8 cellular contexts compared by ENCODE assay signal in genomic region chr14:49992901-49993335, GRCh38.
A peak's percentile ranks its signal among the peaks of the same experiment; 100 is the strongest.
DNase-seq lines count a peak whose midpoint lies in the region; ATAC-seq, FAIRE-seq and TF ChIP-seq lines count a peak whose summit lies in the region.

No MANE protein-coding gene starts in this region.

- peak overlapping the region; percentile 1 to 66; a peak in 3 of 4 replicates for H4K8ac ChIP-seq in IMR-90 (ENCODE audit: low read depth in 2 of 2, low read length in 2 of 2)

- H4K20me1 ChIP-seq in IMR-90 (ENCODE audit: insufficient read depth, low read length), result no peaks in the 10 kb centered on the region

- no peak for TF ChIP-seq CTCF in IMR-90 (conservative IDR thresholded peaks at IDR 0.05; ENCODE audit: low read depth, low read length)
- no peak for TF ChIP-seq CTCF in fibroblast of pulmonary artery (IDR thresholded peaks at IDR 0.05; ENCODE audit: low read length, missing control alignments)
- TF ChIP-seq CTCF in esophagus squamous epithelium (IDR thresholded peaks at IDR 0.05), result no peak

- peak overlapping the region; percentile 74 for H2BK5ac ChIP-seq in IMR-90 (ENCODE audit: low read depth, low read length, poor library complexity, severe bottlenecking)

- peak overlapping the region; percentile 27; the same call in 1 of the 2 replicates for H4K91ac ChIP-seq in IMR-90 (ENCODE audit: insufficient read depth, low read depth, low read length)

- H3K27ac ChIP-seq in IMR-90 (ENCODE audit: insufficient read depth, low read length) (peak overlapping the region; percentile 55; the same call in 1 of the 2 replicates), esophagus squamous epithelium (no peak overlapping the region)

- H3K9me3 ChIP-seq in IMR-90 (ENCODE audit: control insufficient read depth, insufficient read depth, low read length) (no peaks in the 10 kb centered on the region), esophagus squamous epithelium (no peaks in the 10 kb centered on the region)

- no peak for TF ChIP-seq POLR2A in IMR-90 (IDR thresholded peaks at IDR 0.05; ENCODE audit: low read depth, low read length)
- no peak for TF ChIP-seq POLR2A in esophagus squamous epithelium (IDR thresholded peaks at IDR 0.05)

- H3K4me1 ChIP-seq in IMR-90 (ENCODE audit: control insufficient read depth, insufficient read depth, low read length), result peaks cover 18% of the 10 kb centered on the region
- H3K4me1 ChIP-seq in esophagus squamous epithelium, result peaks cover 0 to 4% (median 0%) of the 10 kb centered on the region in 3 donors

- no peaks in the 10 kb centered on the region for H3K27me3 ChIP-seq in IMR-90 (ENCODE audit: control insufficient read depth, insufficient read depth, low read length)
- no peaks in the 10 kb centered on the region for H3K27me3 ChIP-seq in esophagus squamous epithelium

- DNase-seq in GM18507 (ENCODE audit: extremely low spot score, insufficient read length, low read depth) (no peak), IMR-90 (peak; percentile 91), fibroblast of pulmonary artery (ENCODE audit: low read depth) (peak; percentile 58), esophagus squamous epithelium (lab: John Stamatoyannopoulos, UW) (no peak), NCI-H146 (lab: John Stamatoyannopoulos, UW) (no peak), mesenteric fat pad (ENCODE audit: low spot score) (no peak)
- DNase-seq in effector CD8-positive, alpha-beta T cell (lab: John Stamatoyannopoulos, UW), result no peak

- peak overlapping the region; percentile 15 for H2AFZ ChIP-seq in IMR-90 (replicated peaks; ENCODE audit: low read length, poor library complexity)

- H3K4me3 ChIP-seq in IMR-90 (ENCODE audit: insufficient read depth, low read depth, low read length) (no peak overlapping the region), fibroblast of pulmonary artery (replicated peaks; ENCODE audit: low read depth, low read length) (no peak overlapping the region), esophagus squamous epithelium (no peak overlapping the region)

- intact Hi-C loops in IMR-90 (cut with micrococcal nuclease), result no loop called here
- intact Hi-C loops in esophagus squamous epithelium (cut with DNase I), result loop anchor here (10.0 kb wide), 1 partner anchor 118 kb away; no protein-coding TSS in a partner anchor

- POLR2A ChIA-PET in IMR-90 (lab: Charles Lee; ENCODE audit: unreplicated experiment), result interaction anchor here (1.0 kb wide), 1 partner anchor 130 kb away, joined by 3 read pairs; no protein-coding TSS in a partner anchor

- H3K18ac ChIP-seq in IMR-90 (ENCODE audit: low read depth, low read length), result peak overlapping the region; percentile 33; the same call in 1 of the 2 replicates

- H3K23ac ChIP-seq in IMR-90 (ENCODE audit: low read depth, low read length), result peak overlapping the region; percentile 8

- H3K79me1 ChIP-seq in IMR-90 (ENCODE audit: low read depth in 1 of 2, low read length in 2 of 2), result peaks cover 0 to 6% of the 10 kb centered on the region in 2 experiments; a peak in 2 of 4 replicates

- peak; percentile 91 for FAIRE-seq in GM18507 (lab: Jason Lieb, UNC)

- peak overlapping the region; percentile 17; the same call in 2 of the 3 replicates for H2BK15ac ChIP-seq in IMR-90 (ENCODE audit: low read depth, low read length)

- peak; percentile 91 for ATAC-seq in GM21576 (IDR thresholded peaks at IDR 0.05; ENCODE audit: unreplicated experiment)
- peak; percentile 64 for ATAC-seq in IMR-90 (ENCODE audit: low read depth)

- peak overlapping the region; percentile 35; the same call in 1 of the 2 replicates for H2BK20ac ChIP-seq in IMR-90 (ENCODE audit: low read depth, low read length)

- H3K9me1 ChIP-seq in IMR-90 (ENCODE audit: insufficient read depth, low read length), result peaks cover 31% of the 10 kb centered on the region

- no peak overlapping the region for H3K56ac ChIP-seq in IMR-90 (ENCODE audit: extremely low read depth, insufficient read depth, low read length)

- in situ Hi-C loops in IMR-90 (cut with MboI; ENCODE audit: low sequenced_read_pairs), result no loop called here

- peak; percentile 10; the same call in 1 of the 2 replicates for TF ChIP-seq RAD21 in IMR-90 (IDR thresholded peaks at IDR 0.05; ENCODE audit: low read length)

- H3K14ac ChIP-seq in IMR-90 (replicated peaks; ENCODE audit: low read depth, low read length), result peak overlapping the region; percentile 6; the same call in 1 of the 2 replicates

- CTCF ChIA-PET in IMR-90 (lab: Yijun Ruan, JAX), result interaction anchor here (0.6 to 0.8 kb wide), 2 partner anchors 128 to 130 kb away, joined by 3 read pairs; no protein-coding TSS in a partner anchor

- dilution Hi-C loops in IMR-90 (cut with HindIII; ENCODE audit: low sequenced_read_pairs, unreplicated experiment), result loop anchor here (25.0 kb wide), 1 partner anchor 131 kb away; the partner anchor contains the start of gene NEMF

- peak overlapping the region; percentile 64 for H2BK120ac ChIP-seq in IMR-90 (ENCODE audit: low read depth, low read length)

- no peak overlapping the region for H2AK9ac ChIP-seq in IMR-90 (replicated peaks; ENCODE audit: low read depth, low read length, poor library complexity)

- no peaks in the 10 kb centered on the region for H3K36me3 ChIP-seq in IMR-90 (ENCODE audit: control insufficient read depth, insufficient read depth, low read length)
- H3K36me3 ChIP-seq in esophagus squamous epithelium, result no peaks in the 10 kb centered on the region

- peak overlapping the region; percentile 43 for H3K4ac ChIP-seq in IMR-90 (ENCODE audit: low read depth, low read length)

- no peak overlapping the region for H3K4me2 ChIP-seq in IMR-90 (ENCODE audit: low read depth, low read length)

- H2AK5ac ChIP-seq in IMR-90 (ENCODE audit: low read depth, low read length), result peak overlapping the region; percentile 87; the same call in 1 of the 2 replicates

- WGBS in IMR-90 (ENCODE audit: extremely low coverage in 2 of 2, insufficient read length in 1 of 2), 2 experiments, result 100% methylated on average over 1 of the region's 7 CpGs; no CpG with 5 or more reads in 1 of the 2 experiments
- 60 to 63% methylated on average over 7 of the region's 7 CpGs for WGBS in esophagus squamous epithelium, 2 donors

- H3K9ac ChIP-seq in IMR-90 (ENCODE audit: low read depth, low read length), result peak overlapping the region; percentile 0; the same call in 1 of the 2 replicates

- peak overlapping the region; percentile 76 for H4K5ac ChIP-seq in IMR-90 (ENCODE audit: low read depth, low read length)

- no TSS peak for BruUV-seq in IMR-90 (replicated peaks; lab: Mats Ljungman, UMichigan)

TF ChIP-seq in IMR-90, 13 proteins besides CTCF, POLR2A, EP300 and RAD21:
- TF ChIP-seq MXI1 (IDR thresholded peaks at IDR 0.05; ENCODE audit: borderline replicate concordance, low read depth, low read length) (no peak), SMC3 (IDR thresholded peaks at IDR 0.05; ENCODE audit: low read depth, low read length) (0 out of 2 replicates have a peak, but pooled peaks have one; percentile 7), FOS (IDR thresholded peaks at IDR 0.05; ENCODE audit: low read depth, low read length) (peak; percentile 37; the same call in 1 of the 2 replicates), USF2 (IDR thresholded peaks at IDR 0.05; ENCODE audit: low read depth, low read length) (peak; percentile 67), MAFK (IDR thresholded peaks at IDR 0.05; ENCODE audit: low read depth, low read length) (no peak), RFX5 (IDR thresholded peaks at IDR 0.05; ENCODE audit: low read depth, low read length) (no peak), RCOR1 (IDR thresholded peaks at IDR 0.05; ENCODE audit: insufficient replicate concordance, low read length) (peak; percentile 92), ELK1 (IDR thresholded peaks at IDR 0.05; ENCODE audit: borderline replicate concordance, low read depth, low read length) (no peak), CEBPB (IDR thresholded peaks at IDR 0.05; ENCODE audit: low read depth, low read length) (no peak), BHLHE40 (IDR thresholded peaks at IDR 0.05; ENCODE audit: low read depth, low read length) (peak; percentile 94), CHD1 (IDR thresholded peaks at IDR 0.05; ENCODE audit: low read depth, low read length) (no peak), NFE2L2 (IDR thresholded peaks at IDR 0.05; ENCODE audit: low read depth, low read length) (peak; percentile 50; the same call in 1 of the 2 replicates), MAZ (IDR thresholded peaks at IDR 0.05; ENCODE audit: borderline replicate concordance, low read depth, low read length) (no peak)

Comparison
In these comparisons a context has a peak if more than half of its experiments do, and no peak if none do; other contexts are left out.
1. DNase-seq: peak in IMR-90 (single experiment) and fibroblast of pulmonary artery (single experiment); none in GM18507 (single experiment), esophagus squamous epithelium (single experiment), NCI-H146 (single experiment), effector CD8-positive, alpha-beta T cell (single experiment) and mesenteric fat pad (single experiment).